19 cellular contexts compared by ENCODE assay signal in the genomic region with DNA sequence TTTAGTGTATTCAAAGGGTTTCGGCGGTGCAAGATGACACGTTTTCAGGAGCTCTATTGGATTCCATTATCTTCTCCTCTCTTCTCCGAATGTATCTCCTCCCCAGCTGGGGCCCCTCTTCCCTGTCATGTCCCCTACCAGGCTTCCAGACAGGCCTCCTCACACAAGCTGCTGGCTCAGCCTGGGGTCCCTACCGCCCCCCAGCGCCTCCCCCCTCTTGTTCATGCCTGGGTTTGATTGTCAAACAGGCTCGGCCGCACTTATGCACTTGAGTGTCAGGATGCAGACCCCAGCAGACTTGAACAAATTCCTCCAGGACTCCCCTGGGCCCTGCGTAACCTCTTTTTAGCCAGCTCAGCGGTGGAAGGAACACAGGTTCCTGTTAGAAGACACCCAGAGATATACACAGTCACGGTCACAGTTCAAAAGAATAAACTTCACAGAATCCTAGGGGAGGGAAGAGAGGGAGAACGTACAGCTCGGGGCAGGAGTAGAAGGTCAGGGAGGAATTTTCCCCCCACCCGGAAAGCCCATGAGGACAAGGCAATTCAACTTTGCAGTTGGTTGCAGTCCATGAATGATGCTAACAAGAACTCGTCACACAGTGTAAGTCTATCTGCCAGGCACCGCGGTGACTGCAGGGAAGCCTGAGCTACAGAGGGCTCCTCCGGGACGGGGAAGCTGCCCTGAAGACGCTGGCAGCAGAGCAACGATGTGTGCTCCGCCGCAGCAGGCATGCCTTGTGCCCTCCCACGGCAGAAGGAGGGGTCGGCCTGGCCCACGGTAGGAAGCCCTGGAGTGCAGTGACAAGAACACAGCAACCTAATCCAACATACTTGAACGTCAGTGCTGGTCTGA.
DNase-seq lines count a peak whose midpoint lies in the region; ATAC-seq, FAIRE-seq and TF ChIP-seq lines count a peak whose summit lies in the region.
"Had no signal": no experiment of that assay in that cellular context is flagged by ENCODE, and none has a peak within 500 bp of the region (broad histone marks: within the 10 kb centered on the region; RNA-seq: fewer than 3 reads in every experiment).

No MANE protein-coding gene starts in this region.

- no peak for TF ChIP-seq EP300 in tibial nerve (IDR thresholded peaks at IDR 0.05)

- WGBS in right cardiac atrium = 52% methylated on average over 27 of the region's 27 CpGs
- 38 to 53% (median 44%) methylated on average over 27 of the region's 27 CpGs for WGBS in psoas muscle, 3 donors
- WGBS in tibial nerve, 2 donors = 47 to 51% methylated on average over 27 of the region's 27 CpGs

- H3K9me3 Mint-ChIP-seq in astrocyte (ENCODE audit: unreplicated experiment) (peaks cover 2% of the 10 kb centered on the region), progenitor cell of endocrine pancreas (ENCODE audit: low read depth) (no peaks in the 10 kb centered on the region)

- H2AFZ ChIP-seq in astrocyte (ENCODE audit: low read depth, low read length) = peak overlapping the region; percentile 53

- no peaks in the 10 kb centered on the region for H3K36me3 Mint-ChIP-seq in astrocyte (ENCODE audit: low read depth, unreplicated experiment)
- H3K36me3 Mint-ChIP-seq in progenitor cell of endocrine pancreas (ENCODE audit: insufficient read depth) = no peaks in the 10 kb centered on the region

- H3K4me3 Mint-ChIP-seq in astrocyte (ENCODE audit: unreplicated experiment) (no peak overlapping the region), progenitor cell of endocrine pancreas (ENCODE audit: low read depth) (no peak overlapping the region)
- H3K4me3 Mint-ChIP-seq: activated T-helper 17 cell treated with anti-CD3 and anti-CD28 coated beads, Interleukin-2, amount 50 U/mL, for 72 hours had no signal

- TF ChIP-seq POLR2A in tibial nerve (IDR thresholded peaks at IDR 0.05) = no peak

- DNase-seq in astrocyte (ENCODE audit: low read depth) (no peak), right cardiac atrium (peak; percentile 42 to 72 (median 69)), psoas muscle (peak in 1 of 2 donors; percentile 44), tibial nerve (ENCODE audit: low spot score in 2 of 2) (no peak), progenitor cell of endocrine pancreas (ENCODE audit: low spot score, unreplicated experiment) (no peak), epidermal melanocyte (ENCODE audit: insufficient read length, low spot score) (no peak), midbrain (lab: John Stamatoyannopoulos, UW) (no peak)
- DNase-seq: activated CD8-positive, alpha-beta memory T cell treated with anti-CD3 and anti-CD28 coated beads for 24 hours; DMS79 treated with DMSO at 0.1 percent for 48 hours; NCI-H2081 treated with DMSO at 0.1 percent for 48 hours; NCI-H82; stimulated activated naive CD4-positive, alpha-beta T cell had no signal

- H3K4me3 ChIP-seq in BLaER1 (peak overlapping the region; percentile 16; the same call in 1 of the 2 replicates), astrocyte (ENCODE audit: insufficient read depth, low read depth, low read length) (no peak overlapping the region), right cardiac atrium (ENCODE audit: low read length) (no peak overlapping the region), psoas muscle (peak overlapping the region; percentile 13), tibial nerve (no peak overlapping the region)
- H3K4me3 ChIP-seq: colonic mucosa, K562, mucosa of descending colon had no signal

- H4K20me1 ChIP-seq in BLaER1 (no peaks in the 10 kb centered on the region), astrocyte (ENCODE audit: insufficient read depth, low read length) (no peaks in the 10 kb centered on the region)

- H3K4me1 Mint-ChIP-seq in astrocyte (ENCODE audit: low read depth, unreplicated experiment) (no peaks in the 10 kb centered on the region), progenitor cell of endocrine pancreas (ENCODE audit: low read depth) (peaks cover 27% of the 10 kb centered on the region)
- H3K4me1 Mint-ChIP-seq: activated T-helper 17 cell treated with anti-CD3 and anti-CD28 coated beads, Interleukin-2, amount 50 U/mL, for 72 hours had no signal

- H3K36me3 ChIP-seq in BLaER1 (no peaks in the 10 kb centered on the region), astrocyte (ENCODE audit: insufficient read depth, low read length) (no peaks in the 10 kb centered on the region), psoas muscle (ENCODE audit: insufficient read depth in 1 of 2, low read depth in 1 of 2) (no peaks in the 10 kb centered on the region), tibial nerve (no peaks in the 10 kb centered on the region)
- H3K36me3 ChIP-seq: colonic mucosa had no signal

- H3K9ac ChIP-seq in BLaER1 = no peak overlapping the region
- no peak overlapping the region for H3K9ac ChIP-seq in astrocyte (ENCODE audit: low read length)

- H3K27ac ChIP-seq in BLaER1 (peak overlapping the region; percentile 2; the same call in 1 of the 2 replicates), astrocyte (ENCODE audit: low read depth, low read length) (no peak overlapping the region), right cardiac atrium (ENCODE audit: low read length) (no peak overlapping the region), psoas muscle (peak overlapping the region; percentile 5), tibial nerve (peak overlapping the region in 2 of 4 donors; percentile 29 to 73)
- H3K27ac ChIP-seq: colonic mucosa had no signal

- peaks cover 17% of the 10 kb centered on the region for H3K27me3 Mint-ChIP-seq in astrocyte (ENCODE audit: low read depth, unreplicated experiment)
- peaks cover 7% of the 10 kb centered on the region for H3K27me3 Mint-ChIP-seq in progenitor cell of endocrine pancreas
- H3K27me3 Mint-ChIP-seq: activated T-helper 17 cell treated with anti-CD3 and anti-CD28 coated beads, Interleukin-2, amount 50 U/mL, for 72 hours had no signal

- peaks cover 17% of the 10 kb centered on the region for H3K4me1 ChIP-seq in BLaER1
- no peaks in the 10 kb centered on the region for H3K4me1 ChIP-seq in astrocyte (ENCODE audit: insufficient read depth, low read length)
- peaks cover 2% of the 10 kb centered on the region for H3K4me1 ChIP-seq in right cardiac atrium (ENCODE audit: control insufficient read depth, insufficient read depth, low read length)
- H3K4me1 ChIP-seq in psoas muscle = peaks cover 4% of the 10 kb centered on the region
- peaks cover 0 to 25% (median 2%) of the 10 kb centered on the region in 4 donors for H3K4me1 ChIP-seq in tibial nerve
- H3K4me1 ChIP-seq: colonic mucosa had no signal

- ATAC-seq in right cardiac atrium (peak; percentile 49 to 54), psoas muscle (peak; percentile 55 to 72 (median 62))
- ATAC-seq: activated T-helper 17 cell treated with anti-CD3 and anti-CD28 coated beads, Interleukin-2, amount 50 U/mL, for 72 hours; K562 had no signal

- H3K27me3 ChIP-seq in BLaER1 (no peaks in the 10 kb centered on the region), astrocyte (ENCODE audit: insufficient read depth, low read length) (peaks cover 4% of the 10 kb centered on the region), right cardiac atrium (ENCODE audit: control insufficient read depth, insufficient read depth) (no peaks in the 10 kb centered on the region), psoas muscle (ENCODE audit: insufficient read depth in 3 of 3, low read length in 2 of 3) (peaks cover 0 to 5% (median 0%) of the 10 kb centered on the region in 3 donors), tibial nerve (no peaks in the 10 kb centered on the region)
- H3K27me3 ChIP-seq: colonic mucosa had no signal

- no peaks in the 10 kb centered on the region for H3K79me2 ChIP-seq in astrocyte (ENCODE audit: insufficient read depth, low read length)

- no peak overlapping the region for H3K27ac Mint-ChIP-seq in astrocyte (ENCODE audit: unreplicated experiment)
- no peak overlapping the region for H3K27ac Mint-ChIP-seq in progenitor cell of endocrine pancreas
- H3K27ac Mint-ChIP-seq: activated T-helper 17 cell treated with anti-CD3 and anti-CD28 coated beads, Interleukin-2, amount 50 U/mL, for 72 hours had no signal

- TF ChIP-seq CTCF in astrocyte (IDR thresholded peaks at IDR 0.05; ENCODE audit: insufficient read depth, low read depth, low read length) = no peak
- no peak for TF ChIP-seq CTCF in psoas muscle (IDR thresholded peaks at IDR 0.05)
- no peak for TF ChIP-seq CTCF in tibial nerve (IDR thresholded peaks at IDR 0.05)
- TF ChIP-seq CTCF in progenitor cell of endocrine pancreas (IDR thresholded peaks at IDR 0.05; ENCODE audit: unreplicated experiment) = no peak

- FAIRE-seq in astrocyte (lab: Jason Lieb, UNC) = no peak
- FAIRE-seq: K562, keratinocyte, RCC 7860 had no signal

- H3K4me2 ChIP-seq in BLaER1 (peak overlapping the region; percentile 79), astrocyte (ENCODE audit: low read length) (no peak overlapping the region)

- H3K9me3 ChIP-seq in BLaER1 (no peaks in the 10 kb centered on the region), astrocyte (ENCODE audit: insufficient read depth, low read depth, low read length) (no peaks in the 10 kb centered on the region), right cardiac atrium (ENCODE audit: control insufficient read depth, low read length) (no peaks in the 10 kb centered on the region), psoas muscle (no peaks in the 10 kb centered on the region), tibial nerve (no peaks in the 10 kb centered on the region)
- H3K9me3 ChIP-seq: colonic mucosa, mucosa of descending colon had no signal

- intact Hi-C loops in right cardiac atrium (cut with DNase I) = no loop called here
- intact Hi-C loops in psoas muscle (cut with DNase I) = no loop called here

Comparison
In these comparisons a context has a peak if more than half of its experiments do, and no peak if none do; other contexts are left out.
1. H3K27ac ChIP-seq: peak in BLaER1 (single experiment) and psoas muscle (single experiment); none in astrocyte (single experiment) and right cardiac atrium (single experiment).
2. H3K4me3 ChIP-seq: peak in BLaER1 (single experiment) and psoas muscle (single experiment); none in astrocyte (single experiment), right cardiac atrium (single experiment) and tibial nerve (0 of 4).
3. DNase-seq: peak in right cardiac atrium (3 of 3); none in astrocyte (single experiment), tibial nerve (0 of 2), progenitor cell of endocrine pancreas (single experiment), epidermal melanocyte (single experiment) and midbrain (single experiment).